In genomic region chr18:23380001-23380550, GRCh38 we compare ENCODE assay signal across 1 cellular context.
TF ChIP-seq lines count a peak whose summit lies in the region.

No MANE protein-coding gene starts in this region.

TF ChIP-seq in HepG2, 621 proteins besides CTCF, POLR2A, EP300 and RAD21 (continued from another document):
- TF ChIP-seq KDM3A (CRISPR knock-in tag; IDR thresholded peaks at IDR 0.05; ENCODE audit: low read depth) (no peak), ZNF101 (CRISPR knock-in tag; IDR thresholded peaks at IDR 0.05; ENCODE audit: borderline replicate concordance, low read depth) (no peak), MAFG (CRISPR knock-in tag; IDR thresholded peaks at IDR 0.05) (no peak), TCF12 (IDR thresholded peaks at IDR 0.05) (no peak), TCF12 (CRISPR knock-in tag; IDR thresholded peaks at IDR 0.05) (no peak), TAF15 (IDR thresholded peaks at IDR 0.05; ENCODE audit: low read depth, low read length, poor library complexity, severe bottlenecking) (no peak), MYNN (CRISPR knock-in tag; IDR thresholded peaks at IDR 0.05; ENCODE audit: low read depth) (no peak), SMC3 (IDR thresholded peaks at IDR 0.05; ENCODE audit: low read length) (no peak), ZNF580 (CRISPR knock-in tag; IDR thresholded peaks at IDR 0.05; ENCODE audit: borderline replicate concordance, low read depth) (no peak), TOE1 (CRISPR knock-in tag; IDR thresholded peaks at IDR 0.05) (no peak), NFATC3 (CRISPR knock-in tag; IDR thresholded peaks at IDR 0.05) (no peak), TSC22D2 (CRISPR knock-in tag; IDR thresholded peaks at IDR 0.05; ENCODE audit: borderline replicate concordance) (no peak)
